In genomic region chr15:25439456-25439836, GRCh38 we compare ENCODE assay signal across 8 cellular contexts. TPM values are rescaled to one million over a fixed set of nuclear protein-coding genes. Genes with fewer than 3 reads are reported as not detected.
DNase-seq lines count a peak whose midpoint lies in the region; ATAC-seq and TF ChIP-seq lines count a peak whose summit lies in the region.

No MANE protein-coding gene starts in this region.

- peaks cover 16% of the 10 kb centered on the region for H3K4me1 ChIP-seq in osteoblast (ENCODE audit: insufficient read depth, low read length)

- H3K79me2 ChIP-seq in osteoblast (ENCODE audit: insufficient read depth, low read length): peaks cover 49% of the 10 kb centered on the region

- H3K36me3 Mint-ChIP-seq in T-helper 17 cell (ENCODE audit: low read depth): no peaks in the 10 kb centered on the region

- peak overlapping the region; percentile 93 for H3K4me3 Mint-ChIP-seq in T-helper 17 cell

- peak; percentile 15 for ATAC-seq in HG03064 (IDR thresholded peaks at IDR 0.05; ENCODE audit: low read depth, unreplicated experiment)
- no peak for ATAC-seq in T-helper 17 cell
- no peak for ATAC-seq in GM21526 (IDR thresholded peaks at IDR 0.05; ENCODE audit: low FRiP score, unreplicated experiment)

- peak; percentile 15 for DNase-seq in GM12864 (ENCODE audit: low read depth)
- peak in 1 of 3 donors; percentile 5 for DNase-seq in T-helper 17 cell
- peak; percentile 34 for DNase-seq in fibroblast of peridontal ligament (ENCODE audit: extremely low read depth)
- DNase-seq in osteoblast (ENCODE audit: insufficient read length, low spot score, missing footprints): no peak
- DNase-seq in foreskin melanocyte: no peak

- peaks cover 36% of the 10 kb centered on the region for H4K20me1 ChIP-seq in osteoblast (ENCODE audit: insufficient read depth, low read length)

- no peaks in the 10 kb centered on the region for H3K9me3 ChIP-seq in T-helper 17 cell (ENCODE audit: control insufficient read depth, low read length, poor library complexity, severe bottlenecking)
- H3K9me3 ChIP-seq in osteoblast (ENCODE audit: low read depth, low read length): no peaks in the 10 kb centered on the region

- TF ChIP-seq CTCF in 22Rv1 (IDR thresholded peaks at IDR 0.05): no peak
- no peak for TF ChIP-seq CTCF in GM12864 (IDR thresholded peaks at IDR 0.05; ENCODE audit: low read depth, low read length, missing control alignments)
- no peak for TF ChIP-seq CTCF in osteoblast (IDR thresholded peaks at IDR 0.05; ENCODE audit: extremely low read depth, low read depth, low read length)

- H3K4me1 Mint-ChIP-seq in T-helper 17 cell: peaks cover 22% of the 10 kb centered on the region

- H3K4me2 ChIP-seq in osteoblast (ENCODE audit: insufficient read depth, low read length): peak overlapping the region; percentile 99

- H3K4me3 ChIP-seq in GM12864 (ENCODE audit: low read depth, low read length) (peak overlapping the region; percentile 97), osteoblast (ENCODE audit: insufficient read depth, low read length) (peak overlapping the region; percentile 94)

- H2AFZ ChIP-seq in osteoblast (ENCODE audit: low read length): peak overlapping the region; percentile 100

- H3K27ac Mint-ChIP-seq in T-helper 17 cell: peak overlapping the region; percentile 88

- no peaks in the 10 kb centered on the region for H3K27me3 ChIP-seq in osteoblast (ENCODE audit: insufficient read depth, low read length)

- H3K27ac ChIP-seq in 22Rv1: peak overlapping the region; percentile 85
- peak overlapping the region; percentile 87 for H3K27ac ChIP-seq in osteoblast (ENCODE audit: low read depth, low read length)

- H3K36me3 ChIP-seq in osteoblast (ENCODE audit: insufficient read depth, low read length): no peaks in the 10 kb centered on the region

- H3K27me3 Mint-ChIP-seq in T-helper 17 cell: no peaks in the 10 kb centered on the region

RNA-seq across cellular contexts. Expression of gene UBE3A, which starts 0.6 kb away (rescaled TPM):
- 100 to 1,000 TPM; 109 to 115 TPM for total RNA-seq in T-helper 17 cell
- total RNA-seq in osteoblast: 91.2 and 94.0 TPM in 2 replicates

Comparison
In these comparisons a context has a peak if more than half of its experiments do, and no peak if none do; other contexts are left out.
1. DNase-seq: peak in GM12864 (single experiment) and fibroblast of peridontal ligament (single experiment); none in osteoblast (single experiment) and foreskin melanocyte (single experiment).